17 cellular contexts compared by ENCODE assay signal in the genomic region with DNA sequence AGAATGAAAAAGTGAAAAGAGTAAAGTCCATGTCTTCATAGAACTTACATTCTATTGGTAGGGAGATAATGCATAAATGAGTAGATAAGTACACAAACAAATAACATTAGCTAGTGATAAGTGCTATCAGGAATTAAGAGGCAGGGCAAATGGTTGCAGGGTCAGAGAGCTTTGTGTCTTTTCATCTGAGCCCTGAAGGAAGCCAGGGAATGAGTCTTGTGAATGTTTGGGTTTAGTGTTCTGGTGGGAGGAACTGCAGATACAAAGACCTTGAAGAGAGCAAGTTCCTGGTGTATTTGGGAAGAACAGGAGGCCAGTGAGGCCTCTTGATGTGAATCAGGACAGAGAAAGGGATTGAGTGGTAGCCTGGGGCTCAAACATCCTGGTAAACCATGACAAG.
DNase-seq lines count a peak whose midpoint lies in the region; ATAC-seq and TF ChIP-seq lines count a peak whose summit lies in the region.
"Had no signal": no experiment of that assay in that cellular context is flagged by ENCODE, and none has a peak within 500 bp of the region (broad histone marks: within the 10 kb centered on the region; RNA-seq: fewer than 3 reads in every experiment).

No MANE protein-coding gene starts in this region.

- H3K27ac ChIP-seq in duodenal mucosa (ENCODE audit: low read depth, low read length) (no peak overlapping the region), hepatocyte (peak overlapping the region; percentile 65)
- H3K27ac ChIP-seq: C4-2B had no signal

- peaks cover 11% of the 10 kb centered on the region for H3K4me1 Mint-ChIP-seq in progenitor cell of endocrine pancreas (ENCODE audit: low read depth)
- H3K4me1 Mint-ChIP-seq: CD4-positive, alpha-beta memory T cell had no signal

- peaks cover 11% of the 10 kb centered on the region for H3K9me3 Mint-ChIP-seq in progenitor cell of endocrine pancreas (ENCODE audit: low read depth)

- no peaks in the 10 kb centered on the region for H3K36me3 Mint-ChIP-seq in progenitor cell of endocrine pancreas (ENCODE audit: insufficient read depth)
- H3K36me3 Mint-ChIP-seq: CD4-positive, alpha-beta memory T cell had no signal

- H3K36me3 ChIP-seq in duodenal mucosa (ENCODE audit: control insufficient read depth in 1 of 2, insufficient read depth in 2 of 2, low read length in 2 of 2): no peaks in the 10 kb centered on the region
- H3K36me3 ChIP-seq in hepatocyte (replicated peaks; ENCODE audit: insufficient read depth, low read depth): no peaks in the 10 kb centered on the region
- H3K36me3 ChIP-seq: BE2C had no signal

- no peaks in the 10 kb centered on the region for H3K9me2 ChIP-seq in hepatocyte (replicated peaks; ENCODE audit: insufficient read depth)

- peak overlapping the region; percentile 45 for H3K4me2 ChIP-seq in hepatocyte
- H3K4me2 ChIP-seq: A549 had no signal

- DNase-seq in hepatocyte (ENCODE audit: low spot score) (no peak), progenitor cell of endocrine pancreas (ENCODE audit: low spot score, unreplicated experiment) (no peak), SKM-1 (lab: John Stamatoyannopoulos, UW; ENCODE audit: unreplicated experiment) (no peak)
- DNase-seq: BE2C; CD4-positive, alpha-beta memory T cell; DMS153; DMS79 treated with DMSO at 0.1 percent for 48 hours; GF-D8; GOT3; HCEC 1CT; HFFc6 had no signal

- H3K4me1 ChIP-seq in duodenal mucosa (ENCODE audit: control insufficient read depth in 1 of 2, insufficient read depth in 2 of 2, low read length in 2 of 2) (peaks cover 0 to 8% of the 10 kb centered on the region in 2 donors), hepatocyte (ENCODE audit: insufficient read depth) (peaks cover 16% of the 10 kb centered on the region)
- H3K4me1 ChIP-seq: BE2C had no signal

- no peaks in the 10 kb centered on the region for H3K27me3 Mint-ChIP-seq in progenitor cell of endocrine pancreas
- H3K27me3 Mint-ChIP-seq: CD4-positive, alpha-beta memory T cell had no signal

- peak overlapping the region; percentile 40 for H3K27ac Mint-ChIP-seq in progenitor cell of endocrine pancreas
- H3K27ac Mint-ChIP-seq: HFFc6 had no signal

- TF ChIP-seq CTCF in hepatocyte (IDR thresholded peaks at IDR 0.05; ENCODE audit: poor library complexity): no peak
- no peak for TF ChIP-seq CTCF in progenitor cell of endocrine pancreas (IDR thresholded peaks at IDR 0.05; ENCODE audit: unreplicated experiment)

- H3K79me2 ChIP-seq in hepatocyte: peaks cover 7% of the 10 kb centered on the region

- H3K9me3 ChIP-seq in duodenal mucosa (ENCODE audit: control insufficient read depth in 1 of 2, low read length in 2 of 2) (no peaks in the 10 kb centered on the region), hepatocyte (ENCODE audit: low read depth) (no peaks in the 10 kb centered on the region)
- H3K9me3 ChIP-seq: A549, BE2C had no signal

- H3K27me3 ChIP-seq in duodenal mucosa (ENCODE audit: control insufficient read depth in 1 of 2, insufficient read depth in 2 of 2, low read length in 2 of 2) (no peaks in the 10 kb centered on the region), hepatocyte (no peaks in the 10 kb centered on the region)
- H3K27me3 ChIP-seq: BE2C had no signal

- H3K4me3 ChIP-seq in duodenal mucosa (ENCODE audit: low read depth in 1 of 2, low read length in 2 of 2) (peak overlapping the region; percentile 38 to 48), hepatocyte (no peak overlapping the region)
- H3K4me3 ChIP-seq: A549 had no signal

- H2AFZ ChIP-seq in hepatocyte: no peak overlapping the region

- H3K4me3 Mint-ChIP-seq in progenitor cell of endocrine pancreas (ENCODE audit: low read depth): no peak overlapping the region
- H3K4me3 Mint-ChIP-seq: CD4-positive, alpha-beta memory T cell; HFFc6 had no signal

- ATAC-seq in esophagus mucosa (no peak), GM18520 (IDR thresholded peaks at IDR 0.05; ENCODE audit: unreplicated experiment) (no peak)
- ATAC-seq: A549, HepG2 had no signal

- no peaks in the 10 kb centered on the region for H4K20me1 ChIP-seq in hepatocyte (ENCODE audit: insufficient read depth, poor library complexity, severe bottlenecking)

- H3K9ac ChIP-seq in duodenal mucosa (ENCODE audit: low read depth in 1 of 2, low read length in 2 of 2): no peak overlapping the region
